In the genomic region with DNA sequence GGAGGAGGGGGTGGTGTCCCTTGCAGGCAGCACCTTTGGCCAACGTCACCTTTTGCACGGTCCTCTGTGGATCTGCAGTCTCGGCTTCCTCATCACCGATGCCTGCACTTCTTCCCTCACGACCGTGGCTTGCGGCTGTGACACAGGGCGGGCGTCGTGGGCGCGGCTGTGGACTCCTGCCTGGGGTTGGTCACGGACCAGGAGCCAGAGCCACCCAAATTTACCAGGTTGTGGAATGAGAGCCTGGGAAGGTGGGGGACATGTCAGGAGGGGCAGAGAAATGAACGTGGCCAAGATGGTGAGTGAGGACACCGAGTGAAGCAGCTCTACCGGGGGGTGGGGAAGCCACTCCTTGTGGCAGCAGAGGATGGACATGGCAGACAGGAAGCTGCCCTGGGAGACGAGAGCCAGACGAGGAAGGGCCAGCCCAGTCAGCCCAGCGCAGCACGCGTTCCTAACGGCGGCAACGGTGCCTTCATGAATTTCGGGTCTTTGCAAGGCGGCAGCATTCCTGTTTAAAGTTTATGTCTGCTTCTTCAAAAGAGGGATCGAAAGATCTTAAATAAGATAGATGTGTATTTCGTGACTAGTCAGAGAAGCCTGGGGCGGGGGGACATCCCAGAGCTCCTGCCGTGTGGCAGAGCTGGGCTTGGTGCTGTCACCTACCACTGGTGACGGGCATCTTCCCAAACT, we compare ENCODE assay signal across 22 cellular contexts.
DNase-seq lines count a peak whose midpoint lies in the region; ATAC-seq and TF ChIP-seq lines count a peak whose summit lies in the region.
"Had no signal": no experiment of that assay in that cellular context is flagged by ENCODE, and none has a peak within 500 bp of the region (broad histone marks: within the 10 kb centered on the region; RNA-seq: fewer than 3 reads in every experiment).

No MANE protein-coding gene starts in this region.

- POLR2A ChIA-PET in WTC11 (lab: Charles Lee): interaction anchor here (1.4 kb wide), 1 partner anchor 9 kb away, joined by 3 read pairs; no protein-coding TSS in a partner anchor

- CTCF ChIA-PET in WTC11 (lab: Charles Lee): interaction anchor here (0.7 to 2.2 kb wide), 2 partner anchors 19 to 22 kb away, joined by 3 to 5 read pairs; no protein-coding TSS in a partner anchor

- no peaks in the 10 kb centered on the region for H3K9me3 Mint-ChIP-seq in WTC11
- no peaks in the 10 kb centered on the region for H3K9me3 Mint-ChIP-seq in stimulated activated naive B cell treated with anti-CD40 and anti-IgM and Interleukin-4, amounts not matched to agents 10 μg/mL and 1 μg/mL and 100 μg/mL, for 72 hours
- H3K9me3 Mint-ChIP-seq: activated naive CD4-positive, alpha-beta T cell treated with anti-CD3 and anti-CD28 coated beads for 36 hours; stimulated activated memory B cell treated with anti-CD40 and anti-IgM and Interleukin-4, amounts not matched to agents 10 μg/mL and 1 μg/mL and 100 μg/mL, for 72 hours had no signal

- TF ChIP-seq POLR2A in heart left ventricle (IDR thresholded peaks at IDR 0.05): no peak

- H3K9me3 ChIP-seq in heart left ventricle: no peaks in the 10 kb centered on the region
- no peaks in the 10 kb centered on the region for H3K9me3 ChIP-seq in right cardiac atrium (ENCODE audit: control insufficient read depth, low read length)
- H3K9me3 ChIP-seq: gastroesophageal sphincter, SJSA1, thoracic aorta had no signal

- H3K27me3 ChIP-seq in heart left ventricle: no peaks in the 10 kb centered on the region
- H3K27me3 ChIP-seq in right cardiac atrium (ENCODE audit: control insufficient read depth, insufficient read depth): no peaks in the 10 kb centered on the region
- H3K27me3 ChIP-seq: gastroesophageal sphincter, SJSA1 had no signal

- no peaks in the 10 kb centered on the region for H3K27me3 Mint-ChIP-seq in WTC11 (ENCODE audit: low read depth)
- no peaks in the 10 kb centered on the region for H3K27me3 Mint-ChIP-seq in stimulated activated naive B cell treated with anti-CD40 and anti-IgM and Interleukin-4, amounts not matched to agents 10 μg/mL and 1 μg/mL and 100 μg/mL, for 72 hours
- H3K27me3 Mint-ChIP-seq: stimulated activated memory B cell treated with anti-CD40 and anti-IgM and Interleukin-4, amounts not matched to agents 10 μg/mL and 1 μg/mL and 100 μg/mL, for 72 hours; T-helper 17 cell had no signal

- H3K4me1 Mint-ChIP-seq in WTC11: peaks cover 85% of the 10 kb centered on the region
- H3K4me1 Mint-ChIP-seq in stimulated activated naive B cell treated with anti-CD40 and anti-IgM and Interleukin-4, amounts not matched to agents 10 μg/mL and 1 μg/mL and 100 μg/mL, for 72 hours: peaks cover 44 to 76% of the 10 kb centered on the region in 2 donors

- H3K36me3 Mint-ChIP-seq in WTC11: peaks cover 14% of the 10 kb centered on the region
- H3K36me3 Mint-ChIP-seq in stimulated activated naive B cell treated with anti-CD40 and anti-IgM and Interleukin-4, amounts not matched to agents 10 μg/mL and 1 μg/mL and 100 μg/mL, for 72 hours: peaks cover 40 to 63% of the 10 kb centered on the region in 2 donors

- H3K27ac ChIP-seq in heart left ventricle (peak overlapping the region in 7 of 12 donors; percentile 0 to 89 (median 78)), right cardiac atrium (ENCODE audit: low read length) (no peak overlapping the region)
- H3K27ac ChIP-seq: SJSA1 had no signal

- H3K27ac Mint-ChIP-seq in WTC11: peak overlapping the region; percentile 83
- peak overlapping the region; percentile 75 for H3K27ac Mint-ChIP-seq in stimulated activated naive B cell treated with anti-CD40 and anti-IgM and Interleukin-4, amounts not matched to agents 10 μg/mL and 1 μg/mL and 100 μg/mL, for 72 hours
- H3K27ac Mint-ChIP-seq: activated naive CD4-positive, alpha-beta T cell treated with anti-CD3 and anti-CD28 coated beads for 36 hours; stimulated activated memory B cell treated with anti-CD40 and anti-IgM and Interleukin-4, amounts not matched to agents 10 μg/mL and 1 μg/mL and 100 μg/mL, for 72 hours; T-helper 17 cell had no signal

- 87 to 89% (median 88%) methylated on average over 26 to 31 of the region's 31 CpGs for WGBS in heart left ventricle, 4 donors
- WGBS in right cardiac atrium: 90% methylated on average over 31 of the region's 31 CpGs

- DNase-seq in heart left ventricle (no peak), right cardiac atrium (no peak), WTC11 (ENCODE audit: low spot score) (no peak), mesenteric fat pad (ENCODE audit: low spot score) (peak; percentile 86), 8988T (no peak), cerebellar cortex (ENCODE audit: low spot score) (no peak)
- DNase-seq in stimulated activated naive B cell treated with anti-CD40 and anti-IgM and Interleukin-4, amounts not matched to agents 10 μg/mL and 1 μg/mL and 100 μg/mL, for 72 hours: no peak
- no peak for DNase-seq in stimulated activated CD8-positive, alpha-beta memory T cell treated with anti-CD3 and anti-CD28 coated beads, Interleukin-4, amount 100 ng/mL, for 48 hours
- DNase-seq: activated CD4-positive, alpha-beta T cell treated with anti-CD3 and anti-CD28 coated beads, Interleukin-2, amount 50 U/mL, for 1 hour; activated naive CD4-positive, alpha-beta T cell treated with anti-CD3 and anti-CD28 coated beads for 36 hours; aorta; cerebellar nuclear complex; DMS153; GDM1; MM.1S; NCI-H146; T-helper 17 cell had no signal

- H3K4me3 ChIP-seq in heart left ventricle (no peak overlapping the region), right cardiac atrium (ENCODE audit: low read length) (no peak overlapping the region)
- H3K4me3 ChIP-seq: gastroesophageal sphincter, SJSA1, thoracic aorta had no signal

- no peak for ATAC-seq in heart left ventricle
- no peak for ATAC-seq in right cardiac atrium
- no peak for ATAC-seq in WTC11
- ATAC-seq in stimulated activated naive B cell treated with anti-CD40 and anti-IgM and Interleukin-4, amounts not matched to agents 10 μg/mL and 1 μg/mL and 100 μg/mL, for 72 hours (replicated peaks): no peak
- ATAC-seq: esophagus mucosa; gastroesophageal sphincter; stimulated activated memory B cell treated with anti-CD40 and anti-IgM and Interleukin-4, amounts not matched to agents 10 μg/mL and 1 μg/mL and 100 μg/mL, for 72 hours; T-helper 17 cell had no signal

- TF ChIP-seq CTCF in heart left ventricle (IDR thresholded peaks at IDR 0.05): no peak
- no peak for TF ChIP-seq CTCF in WTC11 (IDR thresholded peaks at IDR 0.05)

- peaks cover 8 to 80% (median 69%) of the 10 kb centered on the region in 12 donors for H3K4me1 ChIP-seq in heart left ventricle
- H3K4me1 ChIP-seq in right cardiac atrium (ENCODE audit: control insufficient read depth, insufficient read depth, low read length): peaks cover 20% of the 10 kb centered on the region

- H3K36me3 ChIP-seq in heart left ventricle: peaks cover 0 to 52% (median 35%) of the 10 kb centered on the region in 9 donors

- intact Hi-C loops in heart left ventricle (cut with DNase I): no loop called here
- intact Hi-C loops in right cardiac atrium (cut with DNase I): no loop called here

- H3K4me3 Mint-ChIP-seq in WTC11: no peak overlapping the region
- H3K4me3 Mint-ChIP-seq in stimulated activated naive B cell treated with anti-CD40 and anti-IgM and Interleukin-4, amounts not matched to agents 10 μg/mL and 1 μg/mL and 100 μg/mL, for 72 hours: no peak overlapping the region
- H3K4me3 Mint-ChIP-seq: activated naive CD4-positive, alpha-beta T cell treated with anti-CD3 and anti-CD28 coated beads for 36 hours; stimulated activated memory B cell treated with anti-CD40 and anti-IgM and Interleukin-4, amounts not matched to agents 10 μg/mL and 1 μg/mL and 100 μg/mL, for 72 hours; T-helper 17 cell had no signal

TF ChIP-seq in WTC11, 78 proteins besides CTCF, POLR2A, EP300 and RAD21 (continues in another document):
- TF ChIP-seq FOXP1 (CRISPR knock-in tag; IDR thresholded peaks at IDR 0.05; ENCODE audit: borderline replicate concordance): no peak
- no peak for TF ChIP-seq ZNF219 (CRISPR knock-in tag; IDR thresholded peaks at IDR 0.05; ENCODE audit: borderline replicate concordance)
- no peak for TF ChIP-seq ZNF423 (CRISPR knock-in tag; IDR thresholded peaks at IDR 0.05)
- no peak for TF ChIP-seq PRRX2 (CRISPR knock-in tag; IDR thresholded peaks at IDR 0.05)
- TF ChIP-seq, protein P1, sequence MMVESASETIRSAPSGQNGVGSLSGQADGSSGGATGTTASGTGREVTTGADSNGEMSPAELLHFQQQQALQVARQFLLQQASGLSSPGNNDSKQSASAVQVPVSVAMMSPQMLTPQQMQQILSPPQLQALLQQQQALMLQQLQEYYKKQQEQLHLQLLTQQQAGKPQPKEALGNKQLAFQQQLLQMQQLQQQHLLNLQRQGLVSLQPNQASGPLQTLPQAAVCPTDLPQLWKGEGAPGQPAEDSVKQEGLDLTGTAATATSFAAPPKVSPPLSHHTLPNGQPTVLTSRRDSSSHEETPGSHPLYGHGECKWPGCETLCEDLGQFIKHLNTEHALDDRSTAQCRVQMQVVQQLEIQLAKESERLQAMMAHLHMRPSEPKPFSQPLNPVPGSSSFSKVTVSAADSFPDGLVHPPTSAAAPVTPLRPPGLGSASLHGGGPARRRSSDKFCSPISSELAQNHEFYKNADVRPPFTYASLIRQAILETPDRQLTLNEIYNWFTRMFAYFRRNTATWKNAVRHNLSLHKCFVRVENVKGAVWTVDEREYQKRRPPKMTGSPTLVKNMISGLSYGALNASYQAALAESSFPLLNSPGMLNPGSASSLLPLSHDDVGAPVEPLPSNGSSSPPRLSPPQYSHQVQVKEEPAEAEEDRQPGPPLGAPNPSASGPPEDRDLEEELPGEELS (CRISPR knock-in tag; IDR thresholded peaks at IDR 0.05): no peak
- TF ChIP-seq NFYB (CRISPR knock-in tag; conservative IDR thresholded peaks at IDR 0.05; ENCODE audit: low read depth): no peak
